ENCODE assay signal across 26 cellular contexts in genomic region chr3:18789734-18790133, GRCh38.
"Had no signal": no experiment of that assay in that cellular context is flagged by ENCODE, and none has a peak within 500 bp of the region (broad histone marks: within the 10 kb centered on the region; RNA-seq: fewer than 3 reads in every experiment).

No MANE protein-coding gene starts in this region.

- H3K9me3 Mint-ChIP-seq: activated CD4-positive, alpha-beta memory T cell treated with anti-CD3 and anti-CD28 coated beads for 36 hours; central memory CD8-positive, alpha-beta T cell; dendritic cell treated with granulocyte-macrophage colony-stimulating factor and Interleukin-4, amounts not matched to agents 40 ng/mL and 50 ng/mL, for 4 days; immature natural killer cell; neural progenitor cell; T-helper 1 cell treated with Interleukin-12 subunit alpha and Interleukin-12 subunit beta and Interleukin-4 antibody, amounts not matched to agents 30 μg/mL and 1 μg/mL, for 36 hours had no signal

- H3K4me3 Mint-ChIP-seq: activated CD4-positive, alpha-beta memory T cell treated with anti-CD3 and anti-CD28 coated beads for 36 hours; central memory CD8-positive, alpha-beta T cell; dendritic cell treated with granulocyte-macrophage colony-stimulating factor and Interleukin-4, amounts not matched to agents 40 ng/mL and 50 ng/mL, for 4 days; immature natural killer cell; neural progenitor cell; stimulated activated memory B cell treated with anti-CD40 and anti-IgM and Interleukin-4, amounts not matched to agents 10 μg/mL and 1 μg/mL and 100 μg/mL, for 72 hours; T-helper 1 cell treated with Interleukin-12 subunit alpha and Interleukin-12 subunit beta and Interleukin-4 antibody, amounts not matched to agents 30 μg/mL and 1 μg/mL, for 36 hours had no signal

- H3K36me3 Mint-ChIP-seq: activated CD4-positive, alpha-beta memory T cell treated with anti-CD3 and anti-CD28 coated beads for 36 hours; immature natural killer cell; neural progenitor cell; stimulated activated memory B cell treated with anti-CD40 and anti-IgM and Interleukin-4, amounts not matched to agents 10 μg/mL and 1 μg/mL and 100 μg/mL, for 72 hours had no signal

- H3K27ac Mint-ChIP-seq: activated CD4-positive, alpha-beta memory T cell treated with anti-CD3 and anti-CD28 coated beads for 36 hours; dendritic cell treated with granulocyte-macrophage colony-stimulating factor and Interleukin-4, amounts not matched to agents 40 ng/mL and 50 ng/mL, for 4 days; immature natural killer cell; neural progenitor cell; stimulated activated memory B cell treated with anti-CD40 and anti-IgM and Interleukin-4, amounts not matched to agents 10 μg/mL and 1 μg/mL and 100 μg/mL, for 72 hours; T-helper 1 cell treated with Interleukin-12 subunit alpha and Interleukin-12 subunit beta and Interleukin-4 antibody, amounts not matched to agents 30 μg/mL and 1 μg/mL, for 36 hours had no signal

- H3K27me3 Mint-ChIP-seq: activated CD4-positive, alpha-beta memory T cell treated with anti-CD3 and anti-CD28 coated beads for 36 hours; central memory CD8-positive, alpha-beta T cell; dendritic cell treated with granulocyte-macrophage colony-stimulating factor and Interleukin-4, amounts not matched to agents 40 ng/mL and 50 ng/mL, for 4 days had no signal

- ATAC-seq: foreskin keratinocyte; heart left ventricle; left colon; psoas muscle; stimulated activated memory B cell treated with anti-CD40 and anti-IgM and Interleukin-4, amounts not matched to agents 10 μg/mL and 1 μg/mL and 100 μg/mL, for 72 hours had no signal

- DNase-seq: activated CD4-positive, alpha-beta memory T cell treated with anti-CD3 and anti-CD28 coated beads for 36 hours; activated CD4-positive, alpha-beta T cell treated with anti-CD3 and anti-CD28 coated beads for 48 hours; activated gamma-delta T cell treated with Interleukin-2 at 50 U/mL for 16 hours; activated T-cell treated with anti-CD3 and anti-CD28 coated beads for 4 hours; anterior cingulate cortex; foreskin keratinocyte; heart left ventricle; hypothalamus; immature natural killer cell; kidney; left colon; mammary epithelial cell; occipital lobe; psoas muscle; sigmoid colon; SK-N-SH; small intestine; stimulated activated CD4-positive, alpha-beta T cell treated with anti-CD3 and anti-CD28 coated beads, Interleukin-4, amount 100 ng/mL, for 24 hours; SW 1271; T-helper 9 cell; tibial artery had no signal

- H3K4me1 Mint-ChIP-seq: central memory CD8-positive, alpha-beta T cell; immature natural killer cell; neural progenitor cell; stimulated activated memory B cell treated with anti-CD40 and anti-IgM and Interleukin-4, amounts not matched to agents 10 μg/mL and 1 μg/mL and 100 μg/mL, for 72 hours had no signal
